Comparison of ENCODE assay signal across 1 cellular context in the genomic region with DNA sequence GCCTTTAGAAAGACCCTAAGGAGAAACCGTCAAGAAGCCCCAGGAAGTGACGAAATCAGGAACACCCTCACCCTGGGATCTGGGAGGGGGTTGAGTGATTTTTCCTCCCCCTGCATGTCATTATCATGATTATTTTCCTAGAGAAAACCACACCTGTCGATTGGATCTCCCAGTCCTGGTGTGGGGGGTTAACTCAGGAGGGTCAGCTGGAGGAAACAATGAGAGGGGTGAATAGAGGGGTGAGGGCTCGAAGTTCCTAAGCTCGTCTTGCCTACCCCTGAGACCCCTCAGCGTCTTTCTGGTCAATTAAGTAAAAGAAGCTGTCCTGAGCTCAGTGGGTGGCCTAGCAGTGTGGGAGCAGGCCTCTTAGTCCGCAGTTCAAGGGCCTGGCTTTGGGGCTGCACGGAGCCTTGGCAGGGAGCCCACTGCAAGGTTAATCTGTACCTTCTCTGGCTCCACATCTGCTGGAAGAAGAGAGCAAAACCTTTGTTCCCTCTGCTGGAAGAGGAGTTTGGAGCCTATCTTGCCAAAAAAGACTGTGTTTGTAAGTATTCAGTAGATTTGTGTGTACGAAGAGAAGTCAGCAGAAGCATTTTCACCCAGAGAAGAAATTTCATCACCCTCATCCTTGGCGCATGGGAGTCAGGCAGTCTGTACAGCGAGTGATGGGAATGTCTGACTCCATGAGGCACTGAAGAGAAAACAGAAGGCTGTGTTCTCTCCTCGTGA.
TF ChIP-seq lines count a peak whose summit lies in the region.

No MANE protein-coding gene starts in this region.

TF ChIP-seq in GM23338, 12 proteins besides CTCF, POLR2A, EP300 and RAD21 (continued from another document):
- TF ChIP-seq, protein P1, sequence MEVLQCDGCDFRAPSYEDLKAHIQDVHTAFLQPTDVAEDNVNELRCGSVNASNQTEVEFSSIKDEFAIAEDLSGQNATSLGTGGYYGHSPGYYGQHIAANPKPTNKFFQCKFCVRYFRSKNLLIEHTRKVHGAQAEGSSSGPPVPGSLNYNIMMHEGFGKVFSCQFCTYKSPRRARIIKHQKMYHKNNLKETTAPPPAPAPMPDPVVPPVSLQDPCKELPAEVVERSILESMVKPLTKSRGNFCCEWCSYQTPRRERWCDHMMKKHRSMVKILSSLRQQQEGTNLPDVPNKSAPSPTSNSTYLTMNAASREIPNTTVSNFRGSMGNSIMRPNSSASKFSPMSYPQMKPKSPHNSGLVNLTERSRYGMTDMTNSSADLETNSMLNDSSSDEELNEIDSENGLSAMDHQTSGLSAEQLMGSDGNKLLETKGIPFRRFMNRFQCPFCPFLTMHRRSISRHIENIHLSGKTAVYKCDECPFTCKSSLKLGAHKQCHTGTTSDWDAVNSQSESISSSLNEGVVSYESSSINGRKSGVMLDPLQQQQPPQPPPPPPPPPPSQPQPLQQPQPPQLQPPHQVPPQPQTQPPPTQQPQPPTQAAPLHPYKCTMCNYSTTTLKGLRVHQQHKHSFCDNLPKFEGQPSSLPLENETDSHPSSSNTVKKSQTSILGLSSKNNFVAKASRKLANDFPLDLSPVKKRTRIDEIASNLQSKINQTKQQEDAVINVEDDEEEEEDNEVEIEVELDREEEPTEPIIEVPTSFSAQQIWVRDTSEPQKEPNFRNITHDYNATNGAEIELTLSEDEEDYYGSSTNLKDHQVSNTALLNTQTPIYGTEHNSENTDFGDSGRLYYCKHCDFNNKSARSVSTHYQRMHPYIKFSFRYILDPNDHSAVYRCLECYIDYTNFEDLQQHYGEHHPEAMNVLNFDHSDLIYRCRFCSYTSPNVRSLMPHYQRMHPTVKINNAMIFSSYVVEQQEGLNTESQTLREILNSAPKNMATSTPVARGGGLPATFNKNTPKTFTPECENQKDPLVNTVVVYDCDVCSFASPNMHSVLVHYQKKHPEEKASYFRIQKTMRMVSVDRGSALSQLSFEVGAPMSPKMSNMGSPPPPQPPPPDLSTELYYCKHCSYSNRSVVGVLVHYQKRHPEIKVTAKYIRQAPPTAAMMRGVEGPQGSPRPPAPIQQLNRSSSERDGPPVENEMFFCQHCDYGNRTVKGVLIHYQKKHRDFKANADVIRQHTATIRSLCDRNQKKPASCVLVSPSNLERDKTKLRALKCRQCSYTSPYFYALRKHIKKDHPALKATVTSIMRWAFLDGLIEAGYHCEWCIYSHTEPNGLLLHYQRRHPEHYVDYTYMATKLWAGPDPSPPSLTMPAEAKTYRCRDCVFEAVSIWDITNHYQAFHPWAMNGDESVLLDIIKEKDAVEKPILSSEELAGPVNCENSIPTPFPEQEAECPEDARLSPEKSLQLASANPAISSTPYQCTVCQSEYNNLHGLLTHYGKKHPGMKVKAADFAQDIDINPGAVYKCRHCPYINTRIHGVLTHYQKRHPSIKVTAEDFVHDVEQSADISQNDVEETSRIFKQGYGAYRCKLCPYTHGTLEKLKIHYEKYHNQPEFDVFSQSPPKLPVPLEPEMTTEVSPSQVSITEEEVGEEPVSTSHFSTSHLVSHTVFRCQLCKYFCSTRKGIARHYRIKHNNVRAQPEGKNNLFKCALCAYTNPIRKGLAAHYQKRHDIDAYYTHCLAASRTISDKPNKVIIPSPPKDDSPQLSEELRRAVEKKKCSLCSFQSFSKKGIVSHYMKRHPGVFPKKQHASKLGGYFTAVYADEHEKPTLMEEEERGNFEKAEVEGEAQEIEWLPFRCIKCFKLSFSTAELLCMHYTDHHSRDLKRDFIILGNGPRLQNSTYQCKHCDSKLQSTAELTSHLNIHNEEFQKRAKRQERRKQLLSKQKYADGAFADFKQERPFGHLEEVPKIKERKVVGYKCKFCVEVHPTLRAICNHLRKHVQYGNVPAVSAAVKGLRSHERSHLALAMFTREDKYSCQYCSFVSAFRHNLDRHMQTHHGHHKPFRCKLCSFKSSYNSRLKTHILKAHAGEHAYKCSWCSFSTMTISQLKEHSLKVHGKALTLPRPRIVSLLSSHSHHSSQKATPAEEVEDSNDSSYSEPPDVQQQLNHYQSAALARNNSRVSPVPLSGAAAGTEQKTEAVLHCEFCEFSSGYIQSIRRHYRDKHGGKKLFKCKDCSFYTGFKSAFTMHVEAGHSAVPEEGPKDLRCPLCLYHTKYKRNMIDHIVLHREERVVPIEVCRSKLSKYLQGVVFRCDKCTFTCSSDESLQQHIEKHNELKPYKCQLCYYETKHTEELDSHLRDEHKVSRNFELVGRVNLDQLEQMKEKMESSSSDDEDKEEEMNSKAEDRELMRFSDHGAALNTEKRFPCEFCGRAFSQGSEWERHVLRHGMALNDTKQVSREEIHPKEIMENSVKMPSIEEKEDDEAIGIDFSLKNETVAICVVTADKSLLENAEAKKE (CRISPR knock-in tag; IDR thresholded peaks at IDR 0.05) = no peak
- TF ChIP-seq ZNF331 (CRISPR knock-in tag; IDR thresholded peaks at IDR 0.05; ENCODE audit: low read depth) = no peak
- no peak for TF ChIP-seq ZNF114 (CRISPR knock-in tag; IDR thresholded peaks at IDR 0.05)
- TF ChIP-seq ETS1 (IDR thresholded peaks at IDR 0.05) = no peak
- TF ChIP-seq EZH2 (IDR thresholded peaks at IDR 0.05; ENCODE audit: low read depth, unreplicated experiment) = no peak
- no peak for TF ChIP-seq CREB1 (CRISPR knock-in tag; IDR thresholded peaks at IDR 0.05; ENCODE audit: low read depth)
- TF ChIP-seq, protein P2, sequence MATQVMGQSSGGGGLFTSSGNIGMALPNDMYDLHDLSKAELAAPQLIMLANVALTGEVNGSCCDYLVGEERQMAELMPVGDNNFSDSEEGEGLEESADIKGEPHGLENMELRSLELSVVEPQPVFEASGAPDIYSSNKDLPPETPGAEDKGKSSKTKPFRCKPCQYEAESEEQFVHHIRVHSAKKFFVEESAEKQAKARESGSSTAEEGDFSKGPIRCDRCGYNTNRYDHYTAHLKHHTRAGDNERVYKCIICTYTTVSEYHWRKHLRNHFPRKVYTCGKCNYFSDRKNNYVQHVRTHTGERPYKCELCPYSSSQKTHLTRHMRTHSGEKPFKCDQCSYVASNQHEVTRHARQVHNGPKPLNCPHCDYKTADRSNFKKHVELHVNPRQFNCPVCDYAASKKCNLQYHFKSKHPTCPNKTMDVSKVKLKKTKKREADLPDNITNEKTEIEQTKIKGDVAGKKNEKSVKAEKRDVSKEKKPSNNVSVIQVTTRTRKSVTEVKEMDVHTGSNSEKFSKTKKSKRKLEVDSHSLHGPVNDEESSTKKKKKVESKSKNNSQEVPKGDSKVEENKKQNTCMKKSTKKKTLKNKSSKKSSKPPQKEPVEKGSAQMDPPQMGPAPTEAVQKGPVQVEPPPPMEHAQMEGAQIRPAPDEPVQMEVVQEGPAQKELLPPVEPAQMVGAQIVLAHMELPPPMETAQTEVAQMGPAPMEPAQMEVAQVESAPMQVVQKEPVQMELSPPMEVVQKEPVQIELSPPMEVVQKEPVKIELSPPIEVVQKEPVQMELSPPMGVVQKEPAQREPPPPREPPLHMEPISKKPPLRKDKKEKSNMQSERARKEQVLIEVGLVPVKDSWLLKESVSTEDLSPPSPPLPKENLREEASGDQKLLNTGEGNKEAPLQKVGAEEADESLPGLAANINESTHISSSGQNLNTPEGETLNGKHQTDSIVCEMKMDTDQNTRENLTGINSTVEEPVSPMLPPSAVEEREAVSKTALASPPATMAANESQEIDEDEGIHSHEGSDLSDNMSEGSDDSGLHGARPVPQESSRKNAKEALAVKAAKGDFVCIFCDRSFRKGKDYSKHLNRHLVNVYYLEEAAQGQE (IDR thresholded peaks at IDR 0.05; ENCODE audit: unreplicated experiment) = no peak
